ENCODE assay signal across 15 cellular contexts in the genomic region with DNA sequence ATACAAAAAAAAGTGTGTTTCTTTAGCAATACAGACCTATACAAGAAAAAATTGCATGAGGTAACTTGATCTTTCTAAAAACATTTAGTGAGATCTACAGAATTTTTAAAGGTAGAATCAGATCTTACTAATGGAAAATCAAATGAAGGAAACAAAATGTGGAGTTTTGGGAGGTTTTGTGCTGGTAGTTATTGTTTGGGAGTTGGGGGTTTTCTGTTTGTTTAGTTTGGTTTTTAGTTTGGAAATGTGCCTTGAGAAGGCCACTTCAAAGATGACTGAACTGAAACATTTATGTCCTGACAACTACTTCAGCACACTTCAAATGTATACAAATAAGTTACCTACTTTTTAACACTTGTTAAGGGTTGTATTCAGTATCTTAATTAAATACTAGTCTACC.
DNase-seq lines count a peak whose midpoint lies in the region; ATAC-seq and TF ChIP-seq lines count a peak whose summit lies in the region.
"Had no signal": no experiment of that assay in that cellular context is flagged by ENCODE, and none has a peak within 500 bp of the region (broad histone marks: within the 10 kb centered on the region; RNA-seq: fewer than 3 reads in every experiment).

No MANE protein-coding gene starts in this region.

- intact Hi-C loops in vagina (cut with DNase I): no loop called here

- DNase-seq in DMS79 treated with DMSO at 0.1 percent for 48 hours (lab: John Stamatoyannopoulos, UW) (peak; percentile 3), DMS79 (lab: John Stamatoyannopoulos, UW) (no peak), endodermal cell (no peak), neural crest cell (ENCODE audit: low read depth, low spot score) (no peak), vagina (ENCODE audit: extremely low spot score in 2 of 2) (no peak)
- DNase-seq: CD4-positive, CD25-positive, alpha-beta regulatory T cell; DMS 273 treated with DMSO at 0.1 percent for 48 hours; EL; IMR-90; KBM-7 had no signal

- no peak for TF ChIP-seq CTCF in endodermal cell (conservative IDR thresholded peaks at IDR 0.05)
- no peak for TF ChIP-seq CTCF in neural crest cell (conservative IDR thresholded peaks at IDR 0.05)
- no peak for TF ChIP-seq CTCF in vagina (IDR thresholded peaks at IDR 0.05)

- H3K9me3 ChIP-seq in endodermal cell (ENCODE audit: control insufficient read depth, low read length) (no peaks in the 10 kb centered on the region), vagina (no peaks in the 10 kb centered on the region)
- H3K9me3 ChIP-seq: BLaER1 treated with 17β-estradiol and CSF1 and Interleukin-3, amounts not matched to agents 10 nM and 100 nM; HAP-1 had no signal

- H3K4me1 Mint-ChIP-seq in endodermal cell (peaks cover 42% of the 10 kb centered on the region), neural crest cell (peaks cover 86% of the 10 kb centered on the region)
- H3K4me1 Mint-ChIP-seq: CD4-positive, CD25-positive, alpha-beta regulatory T cell had no signal

- H3K4me3 Mint-ChIP-seq in endodermal cell: no peak overlapping the region
- H3K4me3 Mint-ChIP-seq in neural crest cell: no peak overlapping the region
- H3K4me3 Mint-ChIP-seq: CD4-positive, CD25-positive, alpha-beta regulatory T cell had no signal

- H3K4me3 ChIP-seq in endodermal cell (ENCODE audit: low read length) (no peak overlapping the region), vagina (no peak overlapping the region)
- H3K4me3 ChIP-seq: BLaER1 treated with 17β-estradiol and CSF1 and Interleukin-3, amounts not matched to agents 10 nM and 100 nM; HAP-1 had no signal

- no peak overlapping the region for H3K9ac ChIP-seq in endodermal cell (ENCODE audit: extremely low read depth, low read length, poor library complexity, severe bottlenecking)
- H3K9ac ChIP-seq: BLaER1 treated with 17β-estradiol and CSF1 and Interleukin-3, amounts not matched to agents 10 nM and 100 nM had no signal

- no peak for TF ChIP-seq POLR2A in vagina (IDR thresholded peaks at IDR 0.05)

- no peaks in the 10 kb centered on the region for H3K27me3 ChIP-seq in endodermal cell (ENCODE audit: control insufficient read depth, insufficient read depth, low read length, poor library complexity, severe bottlenecking)
- no peaks in the 10 kb centered on the region for H3K27me3 ChIP-seq in vagina
- H3K27me3 ChIP-seq: BLaER1 treated with 17β-estradiol and CSF1 and Interleukin-3, amounts not matched to agents 10 nM and 100 nM had no signal

- ATAC-seq in GM18861 (IDR thresholded peaks at IDR 0.05; ENCODE audit: unreplicated experiment) (no peak), HG03521 (IDR thresholded peaks at IDR 0.05; ENCODE audit: unreplicated experiment) (no peak)

- H3K9me3 Mint-ChIP-seq in endodermal cell (no peaks in the 10 kb centered on the region), neural crest cell (no peaks in the 10 kb centered on the region)

- H3K27ac Mint-ChIP-seq in endodermal cell (no peak overlapping the region), neural crest cell (ENCODE audit: unreplicated experiment) (peak overlapping the region; percentile 59)
- H3K27ac Mint-ChIP-seq: CD4-positive, CD25-positive, alpha-beta regulatory T cell had no signal

- no peaks in the 10 kb centered on the region for H3K27me3 Mint-ChIP-seq in endodermal cell (ENCODE audit: insufficient read depth)
- no peaks in the 10 kb centered on the region for H3K27me3 Mint-ChIP-seq in neural crest cell (ENCODE audit: low read depth)

- H3K4me1 ChIP-seq in endodermal cell (ENCODE audit: control insufficient read depth, insufficient read depth, low read length) (peaks cover 6% of the 10 kb centered on the region), vagina (no peaks in the 10 kb centered on the region)

- H3K36me3 Mint-ChIP-seq in endodermal cell (ENCODE audit: low read depth) (no peaks in the 10 kb centered on the region), neural crest cell (ENCODE audit: low read depth) (no peaks in the 10 kb centered on the region)
- H3K36me3 Mint-ChIP-seq: CD4-positive, CD25-positive, alpha-beta regulatory T cell had no signal

- H3K27ac ChIP-seq in endodermal cell (ENCODE audit: low read depth, low read length) (peak overlapping the region; percentile 5), vagina (no peak overlapping the region)
- H3K27ac ChIP-seq: 22Rv1; BLaER1 treated with 17β-estradiol and CSF1 and Interleukin-3, amounts not matched to agents 10 nM and 100 nM had no signal

- H3K36me3 ChIP-seq in endodermal cell (ENCODE audit: control insufficient read depth, insufficient read depth, low read length) (no peaks in the 10 kb centered on the region), vagina (no peaks in the 10 kb centered on the region)
- H3K36me3 ChIP-seq: BLaER1 treated with 17β-estradiol and CSF1 and Interleukin-3, amounts not matched to agents 10 nM and 100 nM; HAP-1 had no signal
